ENCODE assay signal across 7 cellular contexts in the genomic region with DNA sequence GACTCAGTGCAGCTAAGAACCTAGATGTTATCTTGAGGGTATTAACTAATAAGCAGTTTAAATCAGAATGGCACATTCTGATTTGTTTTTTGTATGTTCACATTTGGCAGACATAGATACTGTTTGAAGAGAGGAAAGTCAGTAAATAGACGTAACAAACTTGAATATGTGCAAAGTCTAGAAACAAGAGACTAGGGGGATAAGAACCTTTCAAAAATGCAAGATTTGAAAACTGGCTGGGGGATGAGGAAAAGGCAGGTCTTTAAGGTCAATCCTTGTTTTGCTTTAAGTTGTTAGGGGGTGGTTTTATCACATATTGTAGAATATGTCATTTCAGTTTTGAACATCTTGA.
DNase-seq lines count a peak whose midpoint lies in the region; ATAC-seq and TF ChIP-seq lines count a peak whose summit lies in the region.
"Not testable (repeated sequence)": the region's sequence is repeated elsewhere in the genome, so short reads cannot be mapped to it uniquely, and the experiment has no call there.

No MANE protein-coding gene starts in this region.

- H3K9ac ChIP-seq in PC-3 (ENCODE audit: low read length): 0 out of 2 replicates have a peak overlapping the region, but pooled peaks have one; percentile 45
- not testable (repeated sequence) for H3K9ac ChIP-seq in skeletal muscle satellite cell (ENCODE audit: low read depth, low read length)

- not testable (repeated sequence) for H3K9me3 Mint-ChIP-seq in activated CD8-positive, alpha-beta T cell treated with anti-CD3 and anti-CD28 coated beads for 36 hours; brain; naive B cell

- intact Hi-C loops in PC-3 (cut with micrococcal nuclease); activated CD8-positive, alpha-beta T cell treated with anti-CD3 and anti-CD28 coated beads for 36 hours (cut with micrococcal nuclease): not testable (repeated sequence)

- POLR2A ChIA-PET in HEK293 (lab: Yijun Ruan, JAX): interaction anchor here (0.7 to 0.9 kb wide), 2 partner anchors 137 to 209 kb away, joined by 3 read pairs; a partner anchor contains a TSS
- POLR2A ChIA-PET in PC-3 (lab: Charles Lee; ENCODE audit: unreplicated experiment); activated CD8-positive, alpha-beta T cell treated with anti-CD3 and anti-CD28 coated beads for 36 hours (lab: Charles Lee): not testable (repeated sequence)

- not testable (repeated sequence) for H3K9me3 ChIP-seq in HEK293 (ENCODE audit: control insufficient read depth, insufficient read depth, low read depth, low read length); PC-3 (ENCODE audit: low read length); skeletal muscle satellite cell (replicated peaks; ENCODE audit: low read length)

- H3K79me2 ChIP-seq in PC-3 (ENCODE audit: low read length): not testable (repeated sequence)

- not testable (repeated sequence) for H3K4me1 ChIP-seq in HEK293 (ENCODE audit: control insufficient read depth, insufficient read depth, low read length); PC-3 (ENCODE audit: insufficient read depth, low read length); skeletal muscle satellite cell (ENCODE audit: control insufficient read depth, insufficient read depth, low read length)

- peaks cover 16% of the 10 kb centered on the region for H3K27me3 ChIP-seq in PC-3 (ENCODE audit: low read length)
- peaks cover 20% of the 10 kb centered on the region for H3K27me3 ChIP-seq in skeletal muscle satellite cell (ENCODE audit: control insufficient read depth, insufficient read depth, low read length)

- TF ChIP-seq CTCF in HEK293 (tag by site-specific recombination; IDR thresholded peaks at IDR 0.05); PC-3 (conservative IDR thresholded peaks at IDR 0.05; ENCODE audit: low read depth, low read length); activated CD8-positive, alpha-beta T cell treated with anti-CD3 and anti-CD28 coated beads for 36 hours (IDR thresholded peaks at IDR 0.05); brain (conservative IDR thresholded peaks at IDR 0.05); fibroblast of villous mesenchyme (IDR thresholded peaks at IDR 0.05; ENCODE audit: insufficient read depth, low read depth, low read length): not testable (repeated sequence)

- H3K27ac ChIP-seq in HEK293 (ENCODE audit: extremely low read depth, low read depth, low read length); PC-3 (ENCODE audit: low read length): not testable (repeated sequence)

- not testable (repeated sequence) for H3K9me2 ChIP-seq in PC-3 (replicated peaks; ENCODE audit: low read length)

- peak overlapping the region; percentile 86 for H2AFZ ChIP-seq in PC-3 (ENCODE audit: low read length)

- H3K36me3 ChIP-seq in HEK293 (ENCODE audit: control insufficient read depth in 2 of 2, insufficient read depth in 1 of 2, low read length in 2 of 2); PC-3 (ENCODE audit: low read depth, low read length); skeletal muscle satellite cell (ENCODE audit: insufficient read depth, low read length): not testable (repeated sequence)

- H3K4me3 ChIP-seq in HEK293 (ENCODE audit: low read depth, low read length): not testable (repeated sequence)
- H3K4me3 ChIP-seq in PC-3 (ENCODE audit: low read length) (peak overlapping the region; percentile 75), fibroblast of villous mesenchyme (ENCODE audit: low read depth, low read length) (peak overlapping the region; percentile 50), skeletal muscle satellite cell (ENCODE audit: low read length) (peak overlapping the region; percentile 55)

- not testable (repeated sequence) for ATAC-seq in PC-3; activated CD8-positive, alpha-beta T cell treated with anti-CD3 and anti-CD28 coated beads for 36 hours; naive B cell (ENCODE audit: low read depth in 2 of 2)

- not testable (repeated sequence) for H3K4me1 Mint-ChIP-seq in activated CD8-positive, alpha-beta T cell treated with anti-CD3 and anti-CD28 coated beads for 36 hours (ENCODE audit: low read depth); brain
- H3K4me1 Mint-ChIP-seq in naive B cell: peaks cover 8 to 12% (median 8%) of the 10 kb centered on the region in 3 donors

- peak overlapping the region; percentile 44 for H3K4me3 Mint-ChIP-seq in activated CD8-positive, alpha-beta T cell treated with anti-CD3 and anti-CD28 coated beads for 36 hours
- H3K4me3 Mint-ChIP-seq in brain: peak overlapping the region; percentile 82 to 87 (median 82)
- H3K4me3 Mint-ChIP-seq in naive B cell: peak overlapping the region; percentile 70 to 94 (median 86)

- H3K36me3 Mint-ChIP-seq in activated CD8-positive, alpha-beta T cell treated with anti-CD3 and anti-CD28 coated beads for 36 hours (ENCODE audit: low read depth); brain; naive B cell: not testable (repeated sequence)

- not testable (repeated sequence) for H3K27ac Mint-ChIP-seq in activated CD8-positive, alpha-beta T cell treated with anti-CD3 and anti-CD28 coated beads for 36 hours
- H3K27ac Mint-ChIP-seq in brain (peak overlapping the region in 2 of 5 experiments; percentile 4 to 25), naive B cell (peak overlapping the region in 5 of 6 donors; percentile 23 to 84 (median 69))

- CTCF ChIA-PET in HEK293 (lab: Yijun Ruan, JAX): interaction anchor here (0.6 kb wide), 1 partner anchor 300 kb away, joined by 3 read pairs; no protein-coding TSS in a partner anchor
- CTCF ChIA-PET in PC-3 (lab: Charles Lee): not testable (repeated sequence)
- CTCF ChIA-PET in activated CD8-positive, alpha-beta T cell treated with anti-CD3 and anti-CD28 coated beads for 36 hours (lab: Charles Lee): interaction anchor here (0.7 kb wide), 1 partner anchor 435 kb away, joined by 4 read pairs; no protein-coding TSS in a partner anchor

- peaks cover 16% of the 10 kb centered on the region for H3K27me3 Mint-ChIP-seq in activated CD8-positive, alpha-beta T cell treated with anti-CD3 and anti-CD28 coated beads for 36 hours
- H3K27me3 Mint-ChIP-seq in brain: peaks cover 44% of the 10 kb centered on the region
- H3K27me3 Mint-ChIP-seq in naive B cell: peaks cover 16 to 25% (median 19%) of the 10 kb centered on the region in 3 donors

- H3F3A ChIP-seq in PC-3 (ENCODE audit: low read length, unreplicated experiment): not testable (repeated sequence)

- DNase-seq in PC-3; activated CD8-positive, alpha-beta T cell treated with anti-CD3 and anti-CD28 coated beads for 36 hours; fibroblast of villous mesenchyme (ENCODE audit: low read depth); naive B cell: not testable (repeated sequence)

- not testable (repeated sequence) for H4K20me1 ChIP-seq in PC-3 (ENCODE audit: low read length)

- H3K4me2 ChIP-seq in PC-3 (ENCODE audit: low read length) (peak overlapping the region; percentile 86), skeletal muscle satellite cell (ENCODE audit: low read length) (peak overlapping the region; percentile 83)

- BruUV-seq in PC-3 (replicated peaks; lab: Mats Ljungman, UMichigan): not testable (repeated sequence)

TF ChIP-seq in HEK293, 187 proteins besides CTCF, POLR2A, EP300 and RAD21:
- TF ChIP-seq, protein P1, sequence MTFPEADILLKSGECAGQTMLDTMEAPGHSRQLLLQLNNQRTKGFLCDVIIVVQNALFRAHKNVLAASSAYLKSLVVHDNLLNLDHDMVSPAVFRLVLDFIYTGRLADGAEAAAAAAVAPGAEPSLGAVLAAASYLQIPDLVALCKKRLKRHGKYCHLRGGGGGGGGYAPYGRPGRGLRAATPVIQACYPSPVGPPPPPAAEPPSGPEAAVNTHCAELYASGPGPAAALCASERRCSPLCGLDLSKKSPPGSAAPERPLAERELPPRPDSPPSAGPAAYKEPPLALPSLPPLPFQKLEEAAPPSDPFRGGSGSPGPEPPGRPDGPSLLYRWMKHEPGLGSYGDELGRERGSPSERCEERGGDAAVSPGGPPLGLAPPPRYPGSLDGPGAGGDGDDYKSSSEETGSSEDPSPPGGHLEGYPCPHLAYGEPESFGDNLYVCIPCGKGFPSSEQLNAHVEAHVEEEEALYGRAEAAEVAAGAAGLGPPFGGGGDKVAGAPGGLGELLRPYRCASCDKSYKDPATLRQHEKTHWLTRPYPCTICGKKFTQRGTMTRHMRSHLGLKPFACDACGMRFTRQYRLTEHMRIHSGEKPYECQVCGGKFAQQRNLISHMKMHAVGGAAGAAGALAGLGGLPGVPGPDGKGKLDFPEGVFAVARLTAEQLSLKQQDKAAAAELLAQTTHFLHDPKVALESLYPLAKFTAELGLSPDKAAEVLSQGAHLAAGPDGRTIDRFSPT (tag by site-specific recombination; IDR thresholded peaks at IDR 0.05): 0 out of 2 replicates have a peak, but pooled peaks have one; percentile 1
TF ChIP-seq in HEK293: peak in this region for 1; not testable (repeated sequence) for 186.
